12 cellular contexts compared by ENCODE assay signal in the genomic region with DNA sequence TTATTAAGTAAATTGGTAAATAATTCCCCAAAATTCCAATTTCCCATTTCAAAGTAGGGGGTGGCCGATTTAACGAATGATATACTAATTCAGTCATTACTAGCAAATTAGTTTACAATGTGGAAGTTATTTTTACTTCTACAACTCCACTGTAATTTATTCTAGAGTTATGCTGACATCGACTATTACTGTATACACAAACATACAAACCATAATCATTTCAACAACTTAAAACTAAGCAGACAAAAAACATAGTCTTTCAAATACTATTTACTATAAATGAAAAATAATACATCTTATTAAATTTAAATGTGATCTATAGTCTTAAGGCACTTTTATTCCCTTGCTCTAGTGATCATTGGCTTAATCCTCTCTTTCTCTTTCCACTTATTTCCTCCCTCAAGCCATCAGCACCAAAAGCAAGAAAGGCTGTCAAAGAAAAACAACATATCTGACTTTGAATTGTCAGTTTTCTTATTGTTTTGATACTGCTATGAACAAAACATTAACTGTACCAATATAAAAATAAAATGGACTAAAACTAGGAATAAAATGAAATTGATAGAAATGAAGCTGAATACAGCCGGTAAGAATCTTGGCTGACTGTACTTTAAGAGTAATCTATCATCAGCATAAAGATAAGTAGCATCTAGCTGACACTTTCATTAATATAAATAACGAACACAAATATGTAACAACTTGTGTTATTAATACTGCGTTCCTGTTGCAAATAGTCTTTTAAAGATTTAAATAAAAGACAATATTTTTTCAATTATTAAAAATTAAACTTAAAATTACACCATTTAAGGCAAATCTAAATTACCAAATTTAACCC. TPM values are rescaled to one million over a fixed set of nuclear protein-coding genes. Genes with fewer than 3 reads are reported as not detected.
DNase-seq lines count a peak whose midpoint lies in the region; ATAC-seq, FAIRE-seq and TF ChIP-seq lines count a peak whose summit lies in the region.
"Had no signal": no experiment of that assay in that cellular context is flagged by ENCODE, and none has a peak within 500 bp of the region (broad histone marks: within the 10 kb centered on the region; RNA-seq: fewer than 3 reads in every experiment).

No MANE protein-coding gene starts in this region.

- peaks cover 22% of the 10 kb centered on the region for H3K36me3 Mint-ChIP-seq in MCF 10A (ENCODE audit: insufficient read depth, unreplicated experiment)

- peak overlapping the region; percentile 96 for H3K4me3 ChIP-seq in suprapubic skin

- no peaks in the 10 kb centered on the region for H3K9me3 Mint-ChIP-seq in MCF 10A (ENCODE audit: unreplicated experiment)

- H3K27me3 Mint-ChIP-seq in MCF 10A (ENCODE audit: insufficient read depth, unreplicated experiment), result no peaks in the 10 kb centered on the region

- no peaks in the 10 kb centered on the region for H3K36me3 ChIP-seq in suprapubic skin

- peaks cover 50% of the 10 kb centered on the region for H3K4me1 Mint-ChIP-seq in MCF 10A (ENCODE audit: insufficient read depth, unreplicated experiment)

- CTCF ChIA-PET in MCF 10A (lab: Yijun Ruan, JAX), result interaction anchor here (0.5 to 0.7 kb wide), 3 partner anchors 266 to 1143 kb away, joined by 3 read pairs; no protein-coding TSS in a partner anchor

- 40% methylated on average over 6 of the region's 6 CpGs for WGBS in suprapubic skin

- H3K27ac Mint-ChIP-seq in MCF 10A (ENCODE audit: low read depth, unreplicated experiment), result peak overlapping the region; percentile 98

- H3K4me1 ChIP-seq in suprapubic skin, result peaks cover 22% of the 10 kb centered on the region

- H3K4me3 Mint-ChIP-seq in MCF 10A (ENCODE audit: unreplicated experiment), result peak overlapping the region; percentile 86

- no peak for TF ChIP-seq CTCF in MCF 10A (IDR thresholded peaks at IDR 0.05; ENCODE audit: unreplicated experiment)
- TF ChIP-seq CTCF in suprapubic skin (IDR thresholded peaks at IDR 0.05), result no peak

- no peak for ATAC-seq in HG03439 (IDR thresholded peaks at IDR 0.05; ENCODE audit: unreplicated experiment)

- POLR2A ChIA-PET in MCF 10A (lab: Yijun Ruan, JAX), result interaction anchor here (0.7 to 4.3 kb wide), 18 partner anchors 9 to 376 kb away, joined by 3 to 175 read pairs (median 4); no protein-coding TSS in a partner anchor

- TF ChIP-seq EP300 in suprapubic skin (IDR thresholded peaks at IDR 0.05), result no peak

- intact Hi-C loops in MCF 10A (cut with micrococcal nuclease), result loop anchor here (10.0 kb wide), 2 partner anchors 489 to 579 kb away; partner anchors contain the start of gene ITPKB

- DNase-seq in DMS79 treated with DMSO at 0.1 percent for 48 hours (lab: John Stamatoyannopoulos, UW) (peak; percentile 23), DMS79 (lab: John Stamatoyannopoulos, UW) (no peak), MCF 10A (ENCODE audit: unreplicated experiment) (peak; percentile 26), suprapubic skin (ENCODE audit: low spot score in 2 of 2) (no peak), NOMO-1 treated with DMSO at 0.1 percent for 48 hours (lab: John Stamatoyannopoulos, UW; ENCODE audit: unreplicated experiment) (no peak)
- no peak for DNase-seq in activated CD4-positive, CD25-positive, alpha-beta regulatory T cell treated with anti-CD3 and anti-CD28 coated beads, Interleukin-2, amount 50 U/mL, for 72 hours
- DNase-seq: activated CD8-positive, alpha-beta memory T cell treated with anti-CD3 and anti-CD28 coated beads, Interleukin-2, amount 50 U/mL, for 48 hours; dermis blood vessel endothelial cell; NCI-H1930 had no signal

- no peaks in the 10 kb centered on the region for H3K9me3 ChIP-seq in suprapubic skin

- no peak overlapping the region for H3K27ac ChIP-seq in suprapubic skin
- H3K27ac ChIP-seq: 22Rv1 had no signal

- peak; percentile 74 for FAIRE-seq in islet of Langerhans (lab: Jason Lieb, UNC)

- BruUV-seq in MCF 10A (replicated peaks; lab: Mats Ljungman, UMichigan), result no TSS peak

- no peaks in the 10 kb centered on the region for H3K27me3 ChIP-seq in suprapubic skin

- TF ChIP-seq POLR2A in suprapubic skin (IDR thresholded peaks at IDR 0.05), result no peak

RNA-seq across cellular contexts. Expression of gene CDC42BPA, which starts 4.1 kb away (rescaled TPM):
- total RNA-seq in MCF 10A (2022), result 88.8 and 102 TPM in 2 replicates
- total RNA-seq in suprapubic skin, result 10 to 100 TPM; 12.2 to 54.6 (median 14.9) TPM

Comparison
In these comparisons a context has a peak if more than half of its experiments do, and no peak if none do; other contexts are left out.
1. DNase-seq: peak in DMS79 treated with DMSO at 0.1 percent for 48 hours (single experiment) and MCF 10A (single experiment); none in DMS79 (single experiment), suprapubic skin (0 of 2), NOMO-1 treated with DMSO at 0.1 percent for 48 hours (single experiment) and activated CD4-positive, CD25-positive, alpha-beta regulatory T cell treated with anti-CD3 and anti-CD28 coated beads, Interleukin-2, amount 50 U/mL, for 72 hours (single experiment).